7 cellular contexts compared by ENCODE assay signal in the genomic region with DNA sequence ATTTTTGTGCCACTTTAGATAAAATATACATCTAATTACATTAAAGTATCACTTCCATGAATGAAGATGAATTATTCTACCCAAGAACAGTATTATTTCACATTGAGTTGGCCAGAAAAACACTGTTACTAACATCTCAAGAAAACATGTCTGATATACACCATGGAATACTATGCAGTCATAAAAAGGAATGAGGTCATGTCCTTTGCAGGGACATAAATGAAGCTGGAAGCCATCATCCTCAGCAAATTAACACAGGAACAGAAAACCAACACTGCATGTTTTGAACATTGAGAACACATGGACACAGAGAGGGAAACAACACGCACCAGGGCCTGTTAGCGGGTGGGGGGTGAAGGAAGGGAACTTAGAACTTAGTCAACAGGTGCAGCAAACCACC.
"Had no signal": no experiment of that assay in that cellular context is flagged by ENCODE, and none has a peak within 500 bp of the region (broad histone marks: within the 10 kb centered on the region; RNA-seq: fewer than 3 reads in every experiment).

No MANE protein-coding gene starts in this region.

- DNase-seq: GDM1, GF-D8 had no signal

- FAIRE-seq: G401.6, GM12878, GM12891, GM12892, GM18507 had no signal

- H3K4me3 ChIP-seq: GM12878 had no signal

- ATAC-seq: GM12878 had no signal
